In the genomic region with DNA sequence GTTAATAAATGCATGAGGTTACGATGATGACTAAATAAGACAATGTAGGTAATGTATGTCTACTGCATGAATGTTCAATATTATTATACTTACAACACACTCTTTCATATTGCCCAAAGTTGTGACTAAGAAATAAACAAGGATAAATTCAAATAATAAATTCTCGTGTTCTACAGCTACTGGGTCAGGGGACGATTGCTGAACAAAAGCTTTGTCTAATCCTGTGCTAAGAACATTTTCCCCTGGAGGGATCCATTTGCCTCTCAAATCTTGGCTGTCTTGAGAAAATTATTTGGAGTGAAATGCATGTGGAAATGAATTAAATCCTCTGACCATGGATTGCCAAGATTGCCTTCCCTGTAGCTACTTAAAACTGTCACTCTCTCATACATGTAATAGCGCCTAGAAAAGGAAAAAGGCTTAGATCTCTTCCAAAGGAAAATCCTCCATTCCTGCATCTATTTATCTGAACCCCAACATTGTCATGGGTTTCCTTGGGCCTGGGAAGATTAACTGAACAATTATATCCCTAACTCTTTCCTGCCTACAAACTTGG, we compare ENCODE assay signal across 25 cellular contexts.
DNase-seq lines count a peak whose midpoint lies in the region; ATAC-seq, FAIRE-seq and TF ChIP-seq lines count a peak whose summit lies in the region.
"Had no signal": no experiment of that assay in that cellular context is flagged by ENCODE, and none has a peak within 500 bp of the region (broad histone marks: within the 10 kb centered on the region; RNA-seq: fewer than 3 reads in every experiment).

No MANE protein-coding gene starts in this region.

- H3K4me3 Mint-ChIP-seq in nephron progenitor cell: no peak overlapping the region
- no peak overlapping the region for H3K4me3 Mint-ChIP-seq in activated T-cell treated with anti-CD3 and anti-CD28 coated beads, Interleukin-2, amount 50 U/mL, for 72 hours
- H3K4me3 Mint-ChIP-seq: CD14-positive monocyte; CD4-positive, alpha-beta memory T cell; CD4-positive, CD25-positive, alpha-beta regulatory T cell; CD8-positive, alpha-beta memory T cell had no signal

- no peaks in the 10 kb centered on the region for H3K9me1 ChIP-seq in keratinocyte (ENCODE audit: control insufficient read depth, extremely low read depth, insufficient read depth, low read length)

- TF ChIP-seq CTCF in keratinocyte (optimal IDR thresholded peaks at IDR 0.05 in 1 of 3, IDR thresholded peaks at IDR 0.05 in 1 of 3, conservative IDR thresholded peaks at IDR 0.05 in 1 of 3; ENCODE audit: extremely low read depth in 1 of 3, insufficient read depth in 2 of 3, low read length in 3 of 3): no peak
- no peak for TF ChIP-seq CTCF in nephron progenitor cell (IDR thresholded peaks at IDR 0.05)
- no peak for TF ChIP-seq CTCF in heart right ventricle (IDR thresholded peaks at IDR 0.05)

- no peaks in the 10 kb centered on the region for H4K20me1 ChIP-seq in keratinocyte (ENCODE audit: control insufficient read depth, extremely low read depth, insufficient read depth, low read length)
- H4K20me1 ChIP-seq: BLaER1 had no signal

- no peaks in the 10 kb centered on the region for H3K79me2 ChIP-seq in keratinocyte (ENCODE audit: control insufficient read depth, insufficient read depth, low read length)

- H3K9me3 Mint-ChIP-seq in nephron progenitor cell: peaks cover 2% of the 10 kb centered on the region
- peaks cover 0 to 1% of the 10 kb centered on the region in 2 donors for H3K9me3 Mint-ChIP-seq in activated T-cell treated with anti-CD3 and anti-CD28 coated beads, Interleukin-2, amount 50 U/mL, for 72 hours

- H3K27ac Mint-ChIP-seq in nephron progenitor cell: peak overlapping the region; percentile 25
- H3K27ac Mint-ChIP-seq in activated T-cell treated with anti-CD3 and anti-CD28 coated beads, Interleukin-2, amount 50 U/mL, for 72 hours: no peak overlapping the region
- H3K27ac Mint-ChIP-seq: CD14-positive monocyte; CD4-positive, alpha-beta memory T cell; CD8-positive, alpha-beta memory T cell had no signal

- WGBS in heart right ventricle, 2 donors: 65 to 82% methylated on average over 4 of the region's 4 CpGs

- H3K27me3 ChIP-seq in keratinocyte (ENCODE audit: control insufficient read depth, extremely low read depth, insufficient read depth, low read length) (no peaks in the 10 kb centered on the region), heart right ventricle (peaks cover 0 to 4% (median 0%) of the 10 kb centered on the region in 7 donors)
- H3K27me3 ChIP-seq: BE2C, BLaER1 had no signal

- H3K4me2 ChIP-seq in keratinocyte (ENCODE audit: control insufficient read depth, extremely low read depth, insufficient read depth, low read depth, low read length): no peak overlapping the region
- H3K4me2 ChIP-seq: A549, BLaER1 had no signal

- no peak overlapping the region for H3K4me3 ChIP-seq in keratinocyte (ENCODE audit: control insufficient read depth in 2 of 3, extremely low read depth in 1 of 3, insufficient read depth in 2 of 3, low read depth in 1 of 3, low read length in 3 of 3)
- H3K4me3 ChIP-seq in heart right ventricle: no peak overlapping the region
- H3K4me3 ChIP-seq: A549, BLaER1 had no signal

- H2AFZ ChIP-seq in keratinocyte (ENCODE audit: control insufficient read depth, low read length): peak overlapping the region; percentile 9

- no peaks in the 10 kb centered on the region for H3K27me3 Mint-ChIP-seq in nephron progenitor cell (ENCODE audit: low read depth, poor library complexity)
- H3K27me3 Mint-ChIP-seq in activated T-cell treated with anti-CD3 and anti-CD28 coated beads, Interleukin-2, amount 50 U/mL, for 72 hours (ENCODE audit: low read depth): no peaks in the 10 kb centered on the region
- H3K27me3 Mint-ChIP-seq: CD4-positive, alpha-beta memory T cell; CD4-positive, CD25-positive, alpha-beta regulatory T cell had no signal

- no peaks in the 10 kb centered on the region for H3K9me3 ChIP-seq in keratinocyte (ENCODE audit: control insufficient read depth, low read depth, low read length)
- H3K9me3 ChIP-seq in heart right ventricle: no peaks in the 10 kb centered on the region
- H3K9me3 ChIP-seq: A549, BE2C, BLaER1, Caco-2 had no signal

- H3K4me1 Mint-ChIP-seq in nephron progenitor cell: peaks cover 34% of the 10 kb centered on the region
- H3K4me1 Mint-ChIP-seq in activated T-cell treated with anti-CD3 and anti-CD28 coated beads, Interleukin-2, amount 50 U/mL, for 72 hours (ENCODE audit: low read depth): no peaks in the 10 kb centered on the region
- H3K4me1 Mint-ChIP-seq: CD14-positive monocyte had no signal

- H3K9ac ChIP-seq in keratinocyte (ENCODE audit: control insufficient read depth, extremely low read depth, insufficient read depth, low read length): no peak overlapping the region
- H3K9ac ChIP-seq: BLaER1 had no signal

- intact Hi-C loops in heart right ventricle (cut with DNase I): no loop called here
- intact Hi-C loops in posterior vena cava (cut with DNase I): loop anchor here in 1 of 2 donors (10.0 kb wide), 2 partner anchors 56 to 154 kb away; no protein-coding TSS in a partner anchor

- no peak for FAIRE-seq in keratinocyte (lab: Jason Lieb, UNC)
- FAIRE-seq: A549, D721Med, G401.6, GM12891, GM19239 had no signal

- H3K27ac ChIP-seq in keratinocyte (ENCODE audit: control insufficient read depth, insufficient read depth, low read length): no peak overlapping the region
- H3K27ac ChIP-seq in heart right ventricle: no peak overlapping the region
- H3K27ac ChIP-seq: 22Rv1, A549, BLaER1 had no signal

- dilution Hi-C loops in keratinocyte (cut with MboI; ENCODE audit: extremely low pct_ligation_motif_present, low sequenced_read_pairs): no loop called here

- H3K36me3 Mint-ChIP-seq in nephron progenitor cell (ENCODE audit: low read depth): peaks cover 3% of the 10 kb centered on the region
- H3K36me3 Mint-ChIP-seq in activated T-cell treated with anti-CD3 and anti-CD28 coated beads, Interleukin-2, amount 50 U/mL, for 72 hours (ENCODE audit: insufficient read depth in 2 of 2): peaks cover 1% of the 10 kb centered on the region in 2 donors
- H3K36me3 Mint-ChIP-seq: CD14-positive monocyte; CD4-positive, CD25-positive, alpha-beta regulatory T cell had no signal

- no peaks in the 10 kb centered on the region for H3K4me1 ChIP-seq in keratinocyte (ENCODE audit: control insufficient read depth, extremely low read depth, insufficient read depth, low read length)
- no peaks in the 10 kb centered on the region for H3K4me1 ChIP-seq in heart right ventricle
- H3K4me1 ChIP-seq: A549, BE2C, BLaER1, Caco-2 had no signal

- DNase-seq in COLO829 (ENCODE audit: low spot score) (peak; percentile 20), epidermal melanocyte (ENCODE audit: insufficient read length, low spot score) (peak; percentile 44), keratinocyte (ENCODE audit: low read depth, low spot score) (no peak), nephron progenitor cell (no peak), AG20443 (ENCODE audit: low spot score) (no peak), heart right ventricle (no peak), posterior vena cava (ENCODE audit: low spot score) (no peak)
- no peak for DNase-seq in activated T-cell treated with anti-CD3 and anti-CD28 coated beads, Interleukin-2, amount 50 U/mL, for 72 hours
- DNase-seq: BE2C; C1 segment of cervical spinal cord; Caco-2; Calu3; CD4-positive, alpha-beta memory T cell; CD4-positive, CD25-positive, alpha-beta regulatory T cell; CD8-positive, alpha-beta memory T cell; DMS79 treated with DMSO at 0.1 percent for 48 hours; GF-D8 had no signal

- H3K36me3 ChIP-seq in keratinocyte (ENCODE audit: control insufficient read depth in 2 of 2, extremely low read depth in 1 of 2, insufficient read depth in 2 of 2, low read length in 2 of 2): no peaks in the 10 kb centered on the region
- H3K36me3 ChIP-seq in heart right ventricle: no peaks in the 10 kb centered on the region
- H3K36me3 ChIP-seq: BE2C, BLaER1 had no signal

- no peak for ATAC-seq in heart right ventricle
- no peak for ATAC-seq in activated T-cell treated with anti-CD3 and anti-CD28 coated beads, Interleukin-2, amount 50 U/mL, for 72 hours (replicated peaks in 1 of 2)
- ATAC-seq: A549 had no signal

Comparison
In these comparisons a context has a peak if more than half of its experiments do, and no peak if none do; other contexts are left out.
1. DNase-seq: peak in COLO829 (single experiment) and epidermal melanocyte (single experiment); none in keratinocyte (single experiment), nephron progenitor cell (single experiment), AG20443 (single experiment), heart right ventricle (0 of 2), activated T-cell treated with anti-CD3 and anti-CD28 coated beads, Interleukin-2, amount 50 U/mL, for 72 hours (0 of 2) and posterior vena cava (single experiment).